ENCODE assay signal across 18 cellular contexts in the genomic region with DNA sequence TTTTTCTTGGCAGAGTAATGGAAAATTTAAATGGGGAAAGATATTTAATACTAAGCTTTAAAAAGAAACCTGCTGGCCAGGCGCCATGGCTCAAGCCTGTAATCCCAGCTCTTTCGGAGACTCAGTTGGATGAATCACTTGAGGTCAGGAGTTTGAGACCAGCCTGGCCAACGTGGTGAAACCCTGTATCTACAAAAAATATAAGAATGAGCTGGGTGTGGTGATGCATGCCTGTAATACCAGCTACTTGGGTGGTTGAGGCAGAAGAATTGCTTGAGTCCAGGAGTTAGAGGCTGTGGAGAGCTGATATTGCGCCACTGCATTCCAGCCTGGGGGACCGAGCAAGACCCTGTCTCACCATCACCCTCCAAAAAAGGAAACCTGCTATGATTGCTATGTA. TPM values are rescaled to one million over a fixed set of nuclear protein-coding genes. Genes with fewer than 3 reads are reported as not detected.
DNase-seq lines count a peak whose midpoint lies in the region; ATAC-seq, FAIRE-seq and TF ChIP-seq lines count a peak whose summit lies in the region.
"Had no signal": no experiment of that assay in that cellular context is flagged by ENCODE, and none has a peak within 500 bp of the region (broad histone marks: within the 10 kb centered on the region; RNA-seq: fewer than 3 reads in every experiment).

No MANE protein-coding gene starts in this region.

- no peak for TF ChIP-seq RAD21 in A549 (conservative IDR thresholded peaks at IDR 0.05 in 1 of 2, IDR thresholded peaks at IDR 0.05 in 1 of 2)

- WGBS in A549 (ENCODE audit: missing lambda C conversion rate), result 58% methylated on average over 5 of the region's 5 CpGs

- TF ChIP-seq POLR2A in A549 (IDR thresholded peaks at IDR 0.05; ENCODE audit: low read length), result no peak

- H3K27ac Mint-ChIP-seq in mesothelial cell of epicardium, result no peak overlapping the region
- H3K27ac Mint-ChIP-seq: activated naive CD8-positive, alpha-beta T cell treated with anti-CD3 and anti-CD28 coated beads, Interleukin-2, amount 10 ng/mL, durations not matched to agents 7 days and 5 days had no signal

- no peak overlapping the region for H3K4me3 Mint-ChIP-seq in mesothelial cell of epicardium
- H3K4me3 Mint-ChIP-seq: activated naive CD8-positive, alpha-beta T cell treated with anti-CD3 and anti-CD28 coated beads, Interleukin-2, amount 10 ng/mL, durations not matched to agents 7 days and 5 days had no signal

- no peaks in the 10 kb centered on the region for H3K9me3 Mint-ChIP-seq in mesothelial cell of epicardium
- H3K9me3 Mint-ChIP-seq: activated naive CD8-positive, alpha-beta T cell treated with anti-CD3 and anti-CD28 coated beads, Interleukin-2, amount 10 ng/mL, durations not matched to agents 7 days and 5 days had no signal

- no peak for FAIRE-seq in A549 (lab: Jason Lieb, UNC)
- FAIRE-seq: TTC549 had no signal

- CTCF ChIA-PET in A549 (lab: Yijun Ruan, JAX), result interaction anchor here (0.6 to 2.0 kb wide), 4 partner anchors 63 to 1855 kb away, joined by 3 to 4 read pairs (median 4); no protein-coding TSS in a partner anchor

- no peaks in the 10 kb centered on the region for H3K4me1 Mint-ChIP-seq in mesothelial cell of epicardium
- H3K4me1 Mint-ChIP-seq: activated naive CD8-positive, alpha-beta T cell treated with anti-CD3 and anti-CD28 coated beads, Interleukin-2, amount 10 ng/mL, durations not matched to agents 7 days and 5 days had no signal

- no peaks in the 10 kb centered on the region for H3K9me3 ChIP-seq in A549
- H3K9me3 ChIP-seq: lower lobe of right lung, thyroid gland had no signal

- POLR2A ChIA-PET in A549 (lab: Yijun Ruan, JAX), result interaction anchor here (0.5 to 1.2 kb wide), 4 partner anchors 26 to 230 kb away, joined by 3 to 4 read pairs (median 4); a partner anchor contains a TSS

- H3K27ac ChIP-seq in A549, result peak overlapping the region; percentile 45 to 75; a peak in 4 of 6 replicates
- H3K27ac ChIP-seq: lower lobe of right lung, thyroid gland had no signal

- in situ Hi-C loops in G401 (cut with HindIII; ENCODE audit: low sequenced_read_pairs), result no loop called here

- DNase-seq in A549 (ENCODE audit: low read depth in 1 of 2, low spot score in 1 of 2) (peak in 1 of 2 experiments; percentile 64), HFF-Myc (ENCODE audit: extremely low read depth, low read depth) (peak; percentile 27), amniotic stem cell (lab: John Stamatoyannopoulos, UW) (peak; percentile 78), glomerular visceral epithelial cell (ENCODE audit: extremely low spot score) (peak; percentile 54), NCI-H748 (lab: John Stamatoyannopoulos, UW; ENCODE audit: unreplicated experiment) (no peak), mesothelial cell of epicardium (ENCODE audit: low spot score in 2 of 2, unreplicated experiment in 2 of 2) (no peak), G401 (ENCODE audit: low spot score) (no peak), Ammon's horn (ENCODE audit: low spot score) (no peak)
- DNase-seq: activated naive CD8-positive, alpha-beta T cell treated with anti-CD3 and anti-CD28 coated beads, Interleukin-2, amount 10 ng/mL, durations not matched to agents 7 days and 5 days; DND-41; effector CD4-positive, alpha-beta T cell; hippocampal formation; lower lobe of right lung; NCI-H146; NCI-H524 treated with DMSO at 0.1 percent for 48 hours; thyroid gland had no signal

- H3K4me3 ChIP-seq in A549, result no peak overlapping the region
- no peak overlapping the region for H3K4me3 ChIP-seq in HFF-Myc (replicated peaks; ENCODE audit: low read depth, low read length)
- H3K4me3 ChIP-seq: lower lobe of right lung, thyroid gland had no signal

- TF ChIP-seq CTCF in A549 (IDR thresholded peaks at IDR 0.05), result no peak
- TF ChIP-seq CTCF in HFF-Myc (IDR thresholded peaks at IDR 0.05; ENCODE audit: low read depth, low read length, missing control alignments), result no peak
- TF ChIP-seq CTCF in mesothelial cell of epicardium (IDR thresholded peaks at IDR 0.05; ENCODE audit: unreplicated experiment), result no peak

- ATAC-seq in A549, result peak; percentile 45 to 83; a peak in 4 of 6 replicates
- ATAC-seq: lower lobe of right lung, Right ventricle myocardium inferior had no signal

- peaks cover 58% of the 10 kb centered on the region for H3K36me3 Mint-ChIP-seq in mesothelial cell of epicardium

- TF ChIP-seq EP300 in A549 (IDR thresholded peaks at IDR 0.05), result peak; percentile 25 to 69; a peak in 2 of 5 replicates

- H3K4me1 ChIP-seq in A549, result peaks cover 22% of the 10 kb centered on the region; the same call in 2 of the 3 replicates
- H3K4me1 ChIP-seq: lower lobe of right lung, thyroid gland had no signal

- H3K27me3 Mint-ChIP-seq in mesothelial cell of epicardium (ENCODE audit: low read depth), result no peaks in the 10 kb centered on the region
- H3K27me3 Mint-ChIP-seq: activated naive CD8-positive, alpha-beta T cell treated with anti-CD3 and anti-CD28 coated beads, Interleukin-2, amount 10 ng/mL, durations not matched to agents 7 days and 5 days had no signal

- H3K4me2 ChIP-seq in A549, result no peak overlapping the region

TF ChIP-seq in A549, 52 proteins besides CTCF, POLR2A, EP300 and RAD21:
- TF ChIP-seq CEBPB (IDR thresholded peaks at IDR 0.05) (peak; percentile 52 to 78; a peak in 3 of 4 replicates), CBX2 (IDR thresholded peaks at IDR 0.05; ENCODE audit: borderline replicate concordance, low read depth) (no peak), HEYL (CRISPR knock-in tag; IDR thresholded peaks at IDR 0.05) (no peak), GATA3 (IDR thresholded peaks at IDR 0.05; ENCODE audit: borderline replicate concordance) (peak; percentile 35; the same call in 1 of the 2 replicates), JUNB (IDR thresholded peaks at IDR 0.05) (peak; percentile 39; the same call in 1 of the 2 replicates)
- TF ChIP-seq, protein P1, sequence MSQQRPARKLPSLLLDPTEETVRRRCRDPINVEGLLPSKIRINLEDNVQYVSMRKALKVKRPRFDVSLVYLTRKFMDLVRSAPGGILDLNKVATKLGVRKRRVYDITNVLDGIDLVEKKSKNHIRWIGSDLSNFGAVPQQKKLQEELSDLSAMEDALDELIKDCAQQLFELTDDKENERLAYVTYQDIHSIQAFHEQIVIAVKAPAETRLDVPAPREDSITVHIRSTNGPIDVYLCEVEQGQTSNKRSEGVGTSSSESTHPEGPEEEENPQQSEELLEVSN (IDR thresholded peaks at IDR 0.05; ENCODE audit: borderline replicate concordance, low read depth), result no peak
TF ChIP-seq in A549: peak in this region for 3.

RNA-seq across cellular contexts. Expression of a gene that starts 32.8 kb away (rescaled TPM):
- polyA plus RNA-seq in A549 (2011; rRNA removed) (26.0 and 27.0 TPM in 2 replicates), A549 (2017; fragmentation: RNase III; extraction: RNeasy Plus Mini Kit Qiagen cat#74134 plus additional on column Dnase treatment) (12.1 to 12.7 TPM (median 12.4 TPM) in 3 replicates)
- polyA plus RNA-seq in A549 (2012; cell fraction: cytosol; rRNA removed), result 3.4 and 3.9 TPM in 2 replicates
- 2.7 and 4.1 TPM in 2 replicates for polyA plus RNA-seq in A549 (2012; cell fraction: nucleus; rRNA removed)
- 17.2 and 20.4 TPM in 2 replicates for polyA minus RNA-seq in A549 (2011; rRNA and poly(A)+ RNA removed)
- 26.4 to 29.5 TPM (median 26.6 TPM) in 3 replicates for total RNA-seq in mesothelial cell of epicardium
- 6.8 and 7.8 TPM in 2 replicates for total RNA-seq in G401 (2014; rRNA removed; shearing (Covaris generic))

RNA-seq across cellular contexts. Expression of a gene that starts 39.0 kb away (rescaled TPM):
- 48.6 and 58.2 TPM in 2 replicates for polyA plus RNA-seq in A549 (2011; rRNA removed)
- polyA plus RNA-seq in A549 (2012; cell fraction: cytosol; rRNA removed), result 20.0 and 24.1 TPM in 2 replicates
- 5.8 and 10.8 TPM in 2 replicates for polyA plus RNA-seq in A549 (2012; cell fraction: nucleus; rRNA removed)
- polyA plus RNA-seq in A549 (2017; fragmentation: RNase III; extraction: RNeasy Plus Mini Kit Qiagen cat#74134 plus additional on column Dnase treatment), result 39.8 to 45.1 TPM (median 42.4 TPM) in 3 replicates
- 13.6 and 14.1 TPM in 2 replicates for polyA minus RNA-seq in A549 (2011; rRNA and poly(A)+ RNA removed)
- 23.4 to 29.0 TPM (median 27.3 TPM) in 3 replicates for total RNA-seq in mesothelial cell of epicardium
- total RNA-seq in G401 (2014; rRNA removed; shearing (Covaris generic)), result 25.6 and 41.7 TPM in 2 replicates

Comparison
In these comparisons a context has a peak if more than half of its experiments do, and no peak if none do; other contexts are left out.
1. DNase-seq: peak in HFF-Myc (single experiment), amniotic stem cell (single experiment) and glomerular visceral epithelial cell (single experiment); none in NCI-H748 (single experiment), mesothelial cell of epicardium (0 of 2), G401 (single experiment) and Ammon's horn (single experiment).